In the genomic region with DNA sequence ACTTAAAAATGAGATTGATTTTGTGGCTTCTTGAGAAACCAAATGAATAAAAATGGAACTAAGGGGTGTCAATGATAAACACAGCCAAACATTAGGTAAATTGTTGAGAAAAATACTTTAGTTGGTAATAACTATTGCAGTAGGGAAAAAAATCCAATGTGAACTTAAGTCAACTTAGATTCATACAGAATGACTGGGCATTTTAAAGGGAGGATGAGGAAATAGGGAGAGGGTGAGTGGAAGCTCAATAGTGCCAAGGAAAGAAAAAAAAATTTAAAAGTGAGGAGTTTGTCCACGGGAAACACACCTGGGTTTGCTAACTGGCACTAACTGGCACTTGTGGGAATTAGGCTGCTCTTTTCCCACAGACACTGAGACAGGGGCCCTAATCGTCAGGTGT, we compare ENCODE assay signal across 39 cellular contexts. TPM values are rescaled to one million over a fixed set of nuclear protein-coding genes. Genes with fewer than 3 reads are reported as not detected.
"Had no signal": no experiment of that assay in that cellular context is flagged by ENCODE, and none has a peak within 500 bp of the region (broad histone marks: within the 10 kb centered on the region; RNA-seq: fewer than 3 reads in every experiment).

No MANE protein-coding gene starts in this region.

- H3K27ac Mint-ChIP-seq: activated CD4-positive, alpha-beta memory T cell treated with anti-CD3 and anti-CD28 coated beads, Interleukin-2, amount 10 ng/mL, durations not matched to agents 7 days and 5 days; activated CD4-positive, alpha-beta T cell treated with anti-CD3 and anti-CD28 coated beads for 36 hours; activated CD4-positive, alpha-beta T cell treated with anti-CD3 and anti-CD28 coated beads, Interleukin-2, amount 10 ng/mL, durations not matched to agents 7 days and 5 days; activated CD8-positive, alpha-beta memory T cell treated with anti-CD3 and anti-CD28 coated beads, Interleukin-2, amount 10 ng/mL, durations not matched to agents 7 days and 5 days; activated CD8-positive, alpha-beta T cell treated with anti-CD3 and anti-CD28 coated beads, Interleukin-2, amount 10 ng/mL, durations not matched to agents 7 days and 5 days; activated naive CD4-positive, alpha-beta T cell treated with anti-CD3 and anti-CD28 coated beads, Interleukin-2, amount 50 U/mL, for 72 hours; activated naive CD8-positive, alpha-beta T cell treated with anti-CD3 and anti-CD28 coated beads for 36 hours; activated T-cell treated with anti-CD3 and anti-CD28 coated beads, Interleukin-2, amount 50 U/mL, for 24 hours; activated T-helper 2 cell treated with anti-CD3 and anti-CD28 coated beads, Interferon-gamma antibody, Interleukin-2, Interleukin-4, amounts not matched to agents 10 μg/mL and 5 μg/mL and 100 μg/mL, durations not matched to agents 14 hours and 24 hours and 36 hours; T-helper 1 cell treated with Interleukin-12 subunit alpha and Interleukin-12 subunit beta and Interleukin-4 antibody, amounts not matched to agents 30 μg/mL and 1 μg/mL, for 36 hours; T-helper 2 cell treated with Interferon-gamma antibody and Interleukin-4, amounts not matched to agents 5 μg/mL and 100 μg/mL, for 36 hours; WTC11 had no signal

- DNase-seq: activated CD4-positive, alpha-beta memory T cell treated with anti-CD3 and anti-CD28 coated beads, Interleukin-2, amount 10 ng/mL, durations not matched to agents 7 days and 5 days; activated CD4-positive, alpha-beta T cell treated with anti-CD3 and anti-CD28 coated beads for 1 hour; activated CD4-positive, alpha-beta T cell treated with anti-CD3 and anti-CD28 coated beads for 36 hours; activated CD4-positive, alpha-beta T cell treated with anti-CD3 and anti-CD28 coated beads for 48 hours; activated CD4-positive, alpha-beta T cell treated with anti-CD3 and anti-CD28 coated beads, Interleukin-2, amount 10 ng/mL, durations not matched to agents 7 days and 5 days; activated CD4-positive, alpha-beta T cell treated with anti-CD3 and anti-CD28 coated beads, Interleukin-2, amount 50 U/mL, for 48 hours; activated CD4-positive, CD25-positive, alpha-beta regulatory T cell; activated CD8-positive, alpha-beta memory T cell treated with anti-CD3 and anti-CD28 coated beads for 24 hours; activated CD8-positive, alpha-beta memory T cell treated with anti-CD3 and anti-CD28 coated beads, Interleukin-2, amount 10 ng/mL, durations not matched to agents 7 days and 5 days; activated CD8-positive, alpha-beta memory T cell treated with anti-CD3 and anti-CD28 coated beads, Interleukin-2, amount 50 U/mL, for 48 hours; activated CD8-positive, alpha-beta T cell treated with anti-CD3 and anti-CD28 coated beads, Interleukin-2, amount 10 ng/mL, durations not matched to agents 7 days and 5 days; activated effector memory CD4-positive, alpha-beta T cell treated with Interleukin-2 at 50 U/mL for 16 hours; activated gamma-delta T cell; activated naive CD4-positive, alpha-beta T cell treated with anti-CD3 and anti-CD28 coated beads, Interleukin-2, amount 50 U/mL, for 16 hours; activated naive CD4-positive, alpha-beta T cell treated with Interleukin-2 at 50 U/mL for 16 hours; activated naive CD8-positive, alpha-beta T cell treated with anti-CD3 and anti-CD28 coated beads for 36 hours; activated T-cell treated with anti-CD3 and anti-CD28 coated beads, Interleukin-2, amount 50 U/mL, for 24 hours; activated T-cell treated with anti-CD3 and anti-CD28 coated beads, Interleukin-2, amount 50 U/mL, for 48 hours; adrenal gland; amniotic stem cell; aorta; body of pancreas; brain microvascular endothelial cell; central memory CD4-positive, alpha-beta T cell; T-helper 1 cell; T-helper 2 cell; T-helper 9 cell; WERI-Rb-1 had no signal

- H3K36me3 Mint-ChIP-seq: activated CD8-positive, alpha-beta memory T cell treated with anti-CD3 and anti-CD28 coated beads, Interleukin-2, amount 10 ng/mL, durations not matched to agents 7 days and 5 days; activated naive CD4-positive, alpha-beta T cell treated with anti-CD3 and anti-CD28 coated beads, Interleukin-2, amount 50 U/mL, for 72 hours; activated naive CD8-positive, alpha-beta T cell treated with anti-CD3 and anti-CD28 coated beads for 36 hours had no signal

- H3K4me3 ChIP-seq: adrenal gland, body of pancreas, breast epithelium had no signal

- H3K4me1 Mint-ChIP-seq: activated CD4-positive, alpha-beta memory T cell treated with anti-CD3 and anti-CD28 coated beads, Interleukin-2, amount 10 ng/mL, durations not matched to agents 7 days and 5 days; activated CD4-positive, alpha-beta T cell treated with anti-CD3 and anti-CD28 coated beads for 36 hours; activated CD4-positive, alpha-beta T cell treated with anti-CD3 and anti-CD28 coated beads, Interleukin-2, amount 10 ng/mL, durations not matched to agents 7 days and 5 days; activated CD8-positive, alpha-beta memory T cell treated with anti-CD3 and anti-CD28 coated beads, Interleukin-2, amount 10 ng/mL, durations not matched to agents 7 days and 5 days; activated naive CD8-positive, alpha-beta T cell treated with anti-CD3 and anti-CD28 coated beads for 36 hours; WTC11 had no signal

- H3K27me3 Mint-ChIP-seq: activated CD4-positive, alpha-beta memory T cell treated with anti-CD3 and anti-CD28 coated beads, Interleukin-2, amount 10 ng/mL, durations not matched to agents 7 days and 5 days; activated CD4-positive, alpha-beta T cell treated with anti-CD3 and anti-CD28 coated beads for 36 hours; activated CD4-positive, alpha-beta T cell treated with anti-CD3 and anti-CD28 coated beads, Interleukin-2, amount 10 ng/mL, durations not matched to agents 7 days and 5 days; activated CD8-positive, alpha-beta memory T cell treated with anti-CD3 and anti-CD28 coated beads, Interleukin-2, amount 10 ng/mL, durations not matched to agents 7 days and 5 days; activated naive CD8-positive, alpha-beta T cell treated with anti-CD3 and anti-CD28 coated beads for 36 hours; activated T-cell treated with anti-CD3 and anti-CD28 coated beads, Interleukin-2, amount 50 U/mL, for 24 hours had no signal

- H3K9me3 ChIP-seq: adrenal gland, body of pancreas had no signal

- FAIRE-seq: astrocyte, TTC549 had no signal

- ATAC-seq: activated CD4-positive, alpha-beta T cell treated with anti-CD3 and anti-CD28 coated beads for 36 hours; activated CD4-positive, CD25-positive, alpha-beta regulatory T cell treated with anti-CD3 and anti-CD28 coated beads, Interleukin-2, amount 50 U/mL, for 24 hours; activated CD8-positive, alpha-beta memory T cell treated with anti-CD3 and anti-CD28 coated beads, Interleukin-2, amount 10 ng/mL, durations not matched to agents 7 days and 5 days; activated CD8-positive, alpha-beta T cell treated with anti-CD3 and anti-CD28 coated beads, Interleukin-2, amount 10 ng/mL, durations not matched to agents 7 days and 5 days; activated naive CD4-positive, alpha-beta T cell treated with anti-CD3 and anti-CD28 coated beads, Interleukin-2, amount 50 U/mL, for 72 hours; body of pancreas; WTC11 had no signal

- H3K36me3 ChIP-seq: adrenal gland, brain microvascular endothelial cell, breast epithelium, WERI-Rb-1 had no signal

- H3K9me3 Mint-ChIP-seq: activated CD4-positive, alpha-beta memory T cell treated with anti-CD3 and anti-CD28 coated beads, Interleukin-2, amount 10 ng/mL, durations not matched to agents 7 days and 5 days; activated CD4-positive, alpha-beta T cell treated with anti-CD3 and anti-CD28 coated beads, Interleukin-2, amount 10 ng/mL, durations not matched to agents 7 days and 5 days; activated naive CD8-positive, alpha-beta T cell treated with anti-CD3 and anti-CD28 coated beads for 36 hours; activated T-cell treated with anti-CD3 and anti-CD28 coated beads, Interleukin-2, amount 50 U/mL, for 24 hours; activated T-helper 2 cell treated with anti-CD3 and anti-CD28 coated beads, Interferon-gamma antibody, Interleukin-2, Interleukin-4, amounts not matched to agents 10 μg/mL and 5 μg/mL and 100 μg/mL, durations not matched to agents 14 hours and 24 hours and 36 hours; T-helper 1 cell treated with Interleukin-12 subunit alpha and Interleukin-12 subunit beta and Interleukin-4 antibody, amounts not matched to agents 30 μg/mL and 1 μg/mL, for 36 hours; T-helper 2 cell treated with Interferon-gamma antibody and Interleukin-4, amounts not matched to agents 5 μg/mL and 100 μg/mL, for 36 hours had no signal

- H3K4me3 Mint-ChIP-seq: activated CD4-positive, alpha-beta memory T cell treated with anti-CD3 and anti-CD28 coated beads, Interleukin-2, amount 10 ng/mL, durations not matched to agents 7 days and 5 days; activated CD4-positive, alpha-beta T cell treated with anti-CD3 and anti-CD28 coated beads for 36 hours; activated CD4-positive, alpha-beta T cell treated with anti-CD3 and anti-CD28 coated beads, Interleukin-2, amount 10 ng/mL, durations not matched to agents 7 days and 5 days; activated CD8-positive, alpha-beta memory T cell treated with anti-CD3 and anti-CD28 coated beads, Interleukin-2, amount 10 ng/mL, durations not matched to agents 7 days and 5 days; activated CD8-positive, alpha-beta T cell treated with anti-CD3 and anti-CD28 coated beads, Interleukin-2, amount 10 ng/mL, durations not matched to agents 7 days and 5 days; activated naive CD8-positive, alpha-beta T cell treated with anti-CD3 and anti-CD28 coated beads for 36 hours; activated T-cell treated with anti-CD3 and anti-CD28 coated beads, Interleukin-2, amount 50 U/mL, for 24 hours; T-helper 1 cell treated with Interleukin-12 subunit alpha and Interleukin-12 subunit beta and Interleukin-4 antibody, amounts not matched to agents 30 μg/mL and 1 μg/mL, for 36 hours; T-helper 2 cell treated with Interferon-gamma antibody and Interleukin-4, amounts not matched to agents 5 μg/mL and 100 μg/mL, for 36 hours; WTC11 had no signal

- H3K27me3 ChIP-seq: adrenal gland, body of pancreas, brain microvascular endothelial cell, breast epithelium had no signal

- H3K27ac ChIP-seq: adrenal gland, body of pancreas, brain microvascular endothelial cell, breast epithelium, WERI-Rb-1 had no signal

- H3K4me1 ChIP-seq: adrenal gland, breast epithelium had no signal

RNA-seq across cellular contexts. Expression of a gene that starts 26.2 kb away (rescaled TPM):
- total RNA-seq: activated CD4-positive, alpha-beta memory T cell treated with anti-CD3 and anti-CD28 coated beads, Interleukin-2, amount 10 ng/mL, durations not matched to agents 7 days and 5 days; activated CD4-positive, alpha-beta T cell treated with anti-CD3 and anti-CD28 coated beads for 36 hours; activated CD4-positive, alpha-beta T cell treated with anti-CD3 and anti-CD28 coated beads, Interleukin-2, amount 10 ng/mL, durations not matched to agents 7 days and 5 days; activated CD8-positive, alpha-beta memory T cell treated with anti-CD3 and anti-CD28 coated beads, Interleukin-2, amount 10 ng/mL, durations not matched to agents 7 days and 5 days; activated CD8-positive, alpha-beta T cell treated with anti-CD3 and anti-CD28 coated beads, Interleukin-2, amount 10 ng/mL, durations not matched to agents 7 days and 5 days; activated naive CD4-positive, alpha-beta T cell treated with anti-CD3 and anti-CD28 coated beads, Interleukin-2, amount 50 U/mL, for 72 hours; activated naive CD8-positive, alpha-beta T cell treated with anti-CD3 and anti-CD28 coated beads for 36 hours; activated T-helper 2 cell treated with anti-CD3 and anti-CD28 coated beads, Interferon-gamma antibody, Interleukin-2, Interleukin-4, amounts not matched to agents 10 μg/mL and 5 μg/mL and 100 μg/mL, durations not matched to agents 14 hours and 24 hours and 36 hours; adrenal gland; aorta; astrocyte; body of pancreas; breast epithelium; cardiac septum; cerebellum; WTC11 had no signal
- polyA plus RNA-seq: adrenal gland, aorta had no signal

RNA-seq across cellular contexts. Expression of a gene that starts 53.1 kb away (rescaled TPM):
- total RNA-seq: activated CD4-positive, alpha-beta memory T cell treated with anti-CD3 and anti-CD28 coated beads, Interleukin-2, amount 10 ng/mL, durations not matched to agents 7 days and 5 days; activated CD4-positive, alpha-beta T cell treated with anti-CD3 and anti-CD28 coated beads for 36 hours; activated CD4-positive, alpha-beta T cell treated with anti-CD3 and anti-CD28 coated beads, Interleukin-2, amount 10 ng/mL, durations not matched to agents 7 days and 5 days; activated CD8-positive, alpha-beta memory T cell treated with anti-CD3 and anti-CD28 coated beads, Interleukin-2, amount 10 ng/mL, durations not matched to agents 7 days and 5 days; activated CD8-positive, alpha-beta T cell treated with anti-CD3 and anti-CD28 coated beads, Interleukin-2, amount 10 ng/mL, durations not matched to agents 7 days and 5 days; activated naive CD4-positive, alpha-beta T cell treated with anti-CD3 and anti-CD28 coated beads, Interleukin-2, amount 50 U/mL, for 72 hours; activated naive CD8-positive, alpha-beta T cell treated with anti-CD3 and anti-CD28 coated beads for 36 hours; activated T-helper 2 cell treated with anti-CD3 and anti-CD28 coated beads, Interferon-gamma antibody, Interleukin-2, Interleukin-4, amounts not matched to agents 10 μg/mL and 5 μg/mL and 100 μg/mL, durations not matched to agents 14 hours and 24 hours and 36 hours; adrenal gland; aorta; astrocyte; body of pancreas; breast epithelium; cardiac septum; cerebellum; WTC11 had no signal
- polyA plus RNA-seq: adrenal gland, aorta had no signal
